Comparison of ENCODE assay signal across 1 cellular context in the genomic region with DNA sequence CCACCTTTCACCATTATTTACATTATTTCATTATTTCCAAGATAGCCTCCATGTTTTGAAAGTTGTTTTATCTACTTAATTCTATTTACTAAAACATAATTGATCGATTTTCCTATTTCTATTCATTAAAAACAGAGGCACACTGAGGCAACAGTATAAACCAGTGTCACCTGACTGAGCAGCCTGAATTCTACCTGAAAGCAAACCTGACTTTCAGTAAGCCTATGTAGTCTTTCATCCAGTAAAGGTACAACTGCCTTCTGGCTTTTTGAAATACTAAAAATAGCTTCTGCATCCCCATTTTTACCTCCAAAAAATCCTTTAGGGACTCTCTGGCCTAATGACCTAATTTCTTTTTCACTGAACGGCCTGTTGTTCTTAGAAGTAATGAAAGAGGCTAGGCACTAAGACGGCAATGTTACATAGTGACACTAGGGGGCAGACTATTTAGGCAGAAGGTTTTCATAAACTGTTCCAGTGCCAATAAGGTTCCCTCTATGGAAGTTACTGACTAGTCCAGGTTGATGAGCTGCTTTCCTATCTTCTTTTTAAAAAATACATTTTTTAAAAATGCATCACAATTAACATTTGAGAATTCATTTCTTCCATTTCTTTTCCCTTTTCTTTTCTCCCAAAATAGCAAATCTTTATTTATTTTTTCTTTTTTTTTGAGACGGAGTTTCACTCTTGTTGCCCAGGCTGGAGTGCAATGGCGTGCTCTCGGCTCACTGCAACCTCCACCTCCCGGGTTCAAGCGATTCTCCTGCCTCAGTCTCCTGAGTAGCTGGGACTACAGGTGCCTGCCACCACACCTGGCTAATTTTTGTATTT.
TF ChIP-seq lines count a peak whose summit lies in the region.

No MANE protein-coding gene starts in this region.

TF ChIP-seq in WTC11, 78 proteins besides CTCF, POLR2A, EP300 and RAD21 (continued from another document):
- TF ChIP-seq ATF1 (CRISPR knock-in tag; IDR thresholded peaks at IDR 0.05), result no peak
- no peak for TF ChIP-seq CBFB (CRISPR knock-in tag; IDR thresholded peaks at IDR 0.05; ENCODE audit: low read depth)
- TF ChIP-seq MYBL2 (CRISPR knock-in tag; IDR thresholded peaks at IDR 0.05), result no peak
TF ChIP-seq in WTC11: peak in this region for 0.
